25 cellular contexts compared by ENCODE assay signal in the genomic region with DNA sequence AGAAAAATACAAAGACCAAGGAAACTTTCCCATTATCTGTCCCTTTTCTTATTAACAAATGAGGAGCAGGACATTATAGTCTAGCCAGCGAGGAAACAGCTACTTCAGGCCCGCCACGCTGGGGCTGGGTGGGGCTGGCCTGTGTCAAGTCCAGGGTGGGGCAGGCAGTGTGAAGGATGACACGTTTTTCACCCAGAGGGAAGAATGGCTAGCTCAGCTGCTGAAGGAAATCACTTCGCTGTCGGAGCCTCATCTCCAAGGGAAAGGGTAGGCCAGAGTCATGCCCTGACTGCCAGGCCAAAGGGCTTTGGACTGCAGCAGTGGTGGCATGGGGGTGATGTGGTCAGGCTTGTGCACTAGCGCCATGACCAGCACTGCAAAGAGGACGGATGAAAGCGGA. TPM values are rescaled to one million over a fixed set of nuclear protein-coding genes. Genes with fewer than 3 reads are reported as not detected.
"Had no signal": no experiment of that assay in that cellular context is flagged by ENCODE, and none has a peak within 500 bp of the region (broad histone marks: within the 10 kb centered on the region; RNA-seq: fewer than 3 reads in every experiment).

No MANE protein-coding gene starts in this region.

- DNase-seq: head of caudate nucleus; hippocampal formation; kidney; lower lobe of right lung; mammary epithelial cell; naive thymus-derived CD8-positive, alpha-beta T cell; nucleus accumbens; pancreas; retina; right lobe of liver; stimulated activated CD4-positive, alpha-beta T cell treated with anti-CD3 and anti-CD28 coated beads, Interleukin-12 subunit alpha, Interleukin-12 subunit beta, amount 100 ng/mL, for 4 hours; stimulated activated CD4-positive, alpha-beta T cell treated with anti-CD3 and anti-CD28 coated beads, Interleukin-15, amount 100 ng/mL, for 24 hours; stimulated activated CD4-positive, alpha-beta T cell treated with anti-CD3 and anti-CD28 coated beads, Interleukin-2, amount 100 ng/mL, for 24 hours; stimulated activated CD4-positive, alpha-beta T cell treated with anti-CD3 and anti-CD28 coated beads, Interleukin-4, amount 100 ng/mL, for 1 hour; stimulated activated naive B cell treated with anti-CD40 and anti-IgM and Interleukin-4, amounts not matched to agents 10 μg/mL and 1 μg/mL and 100 μg/mL, for 72 hours; stimulated activated naive CD8-positive, alpha-beta T cell treated with anti-CD3 and anti-CD28 coated beads, Interleukin-15, Interleukin-2, amounts not matched to agents 100 U/mL and 50 U/mL, for 24 hours; stomach; tibial artery; trophoblast cell had no signal

- H3K9me3 Mint-ChIP-seq: naive thymus-derived CD8-positive, alpha-beta T cell; nephron; neural crest cell; stimulated activated naive B cell treated with anti-CD40 and anti-IgM and Interleukin-4, amounts not matched to agents 10 μg/mL and 1 μg/mL and 100 μg/mL, for 72 hours had no signal

- H3K4me3 Mint-ChIP-seq: naive thymus-derived CD8-positive, alpha-beta T cell; nephron; neural crest cell; stimulated activated naive B cell treated with anti-CD40 and anti-IgM and Interleukin-4, amounts not matched to agents 10 μg/mL and 1 μg/mL and 100 μg/mL, for 72 hours had no signal

- ATAC-seq: lower lobe of right lung; naive thymus-derived CD8-positive, alpha-beta T cell; pancreas; right lobe of liver; stimulated activated naive B cell treated with anti-CD40 and anti-IgM and Interleukin-4, amounts not matched to agents 10 μg/mL and 1 μg/mL and 100 μg/mL, for 72 hours; stimulated activated naive CD8-positive, alpha-beta T cell treated with anti-CD3 and anti-CD28 coated beads, Interleukin-15, Interleukin-2, amounts not matched to agents 100 U/mL and 50 U/mL, for 24 hours had no signal

- H3K9me3 ChIP-seq: lower lobe of right lung, pancreas, prostate gland, right lobe of liver, stomach, thoracic aorta, tibial artery, vagina had no signal

- H3K36me3 Mint-ChIP-seq: naive thymus-derived CD8-positive, alpha-beta T cell; stimulated activated naive B cell treated with anti-CD40 and anti-IgM and Interleukin-4, amounts not matched to agents 10 μg/mL and 1 μg/mL and 100 μg/mL, for 72 hours had no signal

- H3K4me1 ChIP-seq: lower lobe of right lung, pancreas, prostate gland, right lobe of liver, stomach, tibial artery, vagina had no signal

- H3K27ac Mint-ChIP-seq: naive thymus-derived CD8-positive, alpha-beta T cell; nephron; stimulated activated naive B cell treated with anti-CD40 and anti-IgM and Interleukin-4, amounts not matched to agents 10 μg/mL and 1 μg/mL and 100 μg/mL, for 72 hours had no signal

- H3K4me3 ChIP-seq: lower lobe of right lung, pancreas, prostate gland, right lobe of liver, skin epidermis, stomach, thoracic aorta, tibial artery, vagina had no signal

- H3K27ac ChIP-seq: lower lobe of right lung, pancreas, prostate gland, right lobe of liver, skin epidermis, stomach, thoracic aorta, tibial artery, vagina had no signal

- H3K36me3 ChIP-seq: lower lobe of right lung, pancreas, prostate gland, right lobe of liver, stomach, thoracic aorta, vagina had no signal

- H3K4me1 Mint-ChIP-seq: stimulated activated naive B cell treated with anti-CD40 and anti-IgM and Interleukin-4, amounts not matched to agents 10 μg/mL and 1 μg/mL and 100 μg/mL, for 72 hours had no signal

- H3K27me3 ChIP-seq: pancreas, right lobe of liver, tibial artery, vagina had no signal

RNA-seq across cellular contexts. Expression of a gene that starts 24.4 kb away (rescaled TPM):
- total RNA-seq: naive thymus-derived CD8-positive, alpha-beta T cell; vagina had no signal
- polyA plus RNA-seq: naive thymus-derived CD8-positive, alpha-beta T cell had no signal
